In genomic region chr7:77461246-77461645, GRCh38 we compare ENCODE assay signal across 15 cellular contexts. TPM values are rescaled to one million over a fixed set of nuclear protein-coding genes. Genes with fewer than 3 reads are reported as not detected.
DNase-seq lines count a peak whose midpoint lies in the region; ATAC-seq and TF ChIP-seq lines count a peak whose summit lies in the region.
"Had no signal": no experiment of that assay in that cellular context is flagged by ENCODE, and none has a peak within 500 bp of the region (broad histone marks: within the 10 kb centered on the region; RNA-seq: fewer than 3 reads in every experiment).

No MANE protein-coding gene starts in this region.

- TF ChIP-seq CTCF in IMR-90 (conservative IDR thresholded peaks at IDR 0.05; ENCODE audit: low read depth, low read length) = no peak
- no peak for TF ChIP-seq CTCF in VCaP (conservative IDR thresholded peaks at IDR 0.05)
- no peak for TF ChIP-seq CTCF in left lung (IDR thresholded peaks at IDR 0.05)

- H3K4me1 Mint-ChIP-seq in activated CD8-positive, alpha-beta T cell treated with anti-CD3 and anti-CD28 coated beads, Interleukin-2, amount 10 ng/mL, durations not matched to agents 7 days and 5 days (ENCODE audit: low read depth) = no peaks in the 10 kb centered on the region
- no peaks in the 10 kb centered on the region for H3K4me1 Mint-ChIP-seq in effector memory CD8-positive, alpha-beta T cell (ENCODE audit: low read depth in 2 of 2)
- H3K4me1 Mint-ChIP-seq: H9 had no signal

- H3K4me2 ChIP-seq in IMR-90 (ENCODE audit: low read depth, low read length) = no peak overlapping the region

- H3K4ac ChIP-seq in IMR-90 (ENCODE audit: low read depth, low read length) = no peak overlapping the region

- in situ Hi-C loops in IMR-90 (cut with MboI; ENCODE audit: low sequenced_read_pairs) = no loop called here

- H4K20me1 ChIP-seq in IMR-90 (ENCODE audit: insufficient read depth, low read length) = no peaks in the 10 kb centered on the region

- TF ChIP-seq POLR2A in IMR-90 (IDR thresholded peaks at IDR 0.05; ENCODE audit: low read depth, low read length) = no peak

- no peaks in the 10 kb centered on the region for H3K36me3 ChIP-seq in IMR-90 (ENCODE audit: control insufficient read depth, insufficient read depth, low read length)
- H3K36me3 ChIP-seq in left lung = no peaks in the 10 kb centered on the region
- H3K36me3 ChIP-seq: BE2C had no signal

- H3K9ac ChIP-seq in IMR-90 (ENCODE audit: low read depth, low read length) = no peak overlapping the region

- BruUV-seq in IMR-90 (replicated peaks; lab: Mats Ljungman, UMichigan) = no TSS peak

- no peaks in the 10 kb centered on the region for H3K27me3 ChIP-seq in IMR-90 (ENCODE audit: control insufficient read depth, insufficient read depth, low read length)
- H3K27me3 ChIP-seq in left lung = no peaks in the 10 kb centered on the region
- H3K27me3 ChIP-seq: BE2C had no signal

- dilution Hi-C loops in IMR-90 (cut with HindIII; ENCODE audit: low sequenced_read_pairs, unreplicated experiment) = no loop called here

- peaks cover 2% of the 10 kb centered on the region for H3K4me1 ChIP-seq in IMR-90 (ENCODE audit: control insufficient read depth, insufficient read depth, low read length)
- H3K4me1 ChIP-seq in left lung = peaks cover 0 to 54% of the 10 kb centered on the region in 2 donors
- H3K4me1 ChIP-seq: BE2C had no signal

- H2AK5ac ChIP-seq in IMR-90 (ENCODE audit: low read depth, low read length) = 0 out of 2 replicates have a peak overlapping the region, but pooled peaks have one; percentile 24

- no peak overlapping the region for H4K5ac ChIP-seq in IMR-90 (ENCODE audit: low read depth, low read length)

- no peak overlapping the region for H4K91ac ChIP-seq in IMR-90 (ENCODE audit: insufficient read depth, low read depth, low read length)

- no peak overlapping the region for H2BK15ac ChIP-seq in IMR-90 (ENCODE audit: low read depth, low read length)

- no peak overlapping the region for H2AK9ac ChIP-seq in IMR-90 (replicated peaks; ENCODE audit: low read depth, low read length, poor library complexity)

- 93% methylated on average over 3 of the region's 3 CpGs; no CpG with 5 or more reads in 1 of the 2 experiments for WGBS in IMR-90 (ENCODE audit: extremely low coverage in 2 of 2, insufficient read length in 1 of 2), 2 experiments

- H4K8ac ChIP-seq in IMR-90 (ENCODE audit: low read depth in 2 of 2, low read length in 2 of 2) = no peak overlapping the region

- H3K36me3 Mint-ChIP-seq in activated CD8-positive, alpha-beta T cell treated with anti-CD3 and anti-CD28 coated beads, Interleukin-2, amount 10 ng/mL, durations not matched to agents 7 days and 5 days (ENCODE audit: low read depth) = no peaks in the 10 kb centered on the region
- no peaks in the 10 kb centered on the region for H3K36me3 Mint-ChIP-seq in effector memory CD8-positive, alpha-beta T cell (ENCODE audit: insufficient read depth)
- H3K36me3 Mint-ChIP-seq: CD4-positive, CD25-positive, alpha-beta regulatory T cell had no signal

- no peak overlapping the region for H3K27ac Mint-ChIP-seq in activated CD8-positive, alpha-beta T cell treated with anti-CD3 and anti-CD28 coated beads, Interleukin-2, amount 10 ng/mL, durations not matched to agents 7 days and 5 days
- H3K27ac Mint-ChIP-seq in effector memory CD8-positive, alpha-beta T cell = no peak overlapping the region
- H3K27ac Mint-ChIP-seq: CD4-positive, CD25-positive, alpha-beta regulatory T cell; H9 had no signal

- no peak overlapping the region for H2AFZ ChIP-seq in IMR-90 (replicated peaks; ENCODE audit: low read length, poor library complexity)

- no peak overlapping the region for H2BK20ac ChIP-seq in IMR-90 (ENCODE audit: low read depth, low read length)

- peaks cover 3% of the 10 kb centered on the region for H3K9me1 ChIP-seq in IMR-90 (ENCODE audit: insufficient read depth, low read length)

- no peak overlapping the region for H3K18ac ChIP-seq in IMR-90 (ENCODE audit: low read depth, low read length)

- H3K79me1 ChIP-seq in IMR-90 (ENCODE audit: low read depth in 1 of 2, low read length in 2 of 2) = no peaks in the 10 kb centered on the region

- H3K9me3 Mint-ChIP-seq in activated CD8-positive, alpha-beta T cell treated with anti-CD3 and anti-CD28 coated beads, Interleukin-2, amount 10 ng/mL, durations not matched to agents 7 days and 5 days (ENCODE audit: insufficient read depth) = no peaks in the 10 kb centered on the region
- no peaks in the 10 kb centered on the region for H3K9me3 Mint-ChIP-seq in effector memory CD8-positive, alpha-beta T cell
- H3K9me3 Mint-ChIP-seq: H9 had no signal

- POLR2A ChIA-PET in IMR-90 (lab: Charles Lee; ENCODE audit: unreplicated experiment) = no interaction called here
- POLR2A ChIA-PET in activated CD8-positive, alpha-beta T cell treated with anti-CD3 and anti-CD28 coated beads, Interleukin-2, amount 10 ng/mL, durations not matched to agents 7 days and 5 days (lab: Charles Lee) = interaction anchor here (0.6 kb wide), 1 partner anchor 29 kb away, joined by 3 read pairs; no protein-coding TSS in a partner anchor

- H3K9me3 ChIP-seq in IMR-90 (ENCODE audit: control insufficient read depth, insufficient read depth, low read length) (no peaks in the 10 kb centered on the region), left lung (no peaks in the 10 kb centered on the region)
- H3K9me3 ChIP-seq: BE2C, Caco-2 had no signal

- intact Hi-C loops in IMR-90 (cut with micrococcal nuclease) = no loop called here
- intact Hi-C loops in left lung (cut with DNase I) = no loop called here

- CTCF ChIA-PET in IMR-90 (lab: Yijun Ruan, JAX) = no interaction called here
- CTCF ChIA-PET in activated CD8-positive, alpha-beta T cell treated with anti-CD3 and anti-CD28 coated beads, Interleukin-2, amount 10 ng/mL, durations not matched to agents 7 days and 5 days (lab: Charles Lee) = no interaction called here

- no peak overlapping the region for H3K23ac ChIP-seq in IMR-90 (ENCODE audit: low read depth, low read length)

- no peak overlapping the region; the same call in 1 of the 2 replicates for H3K14ac ChIP-seq in IMR-90 (replicated peaks; ENCODE audit: low read depth, low read length)

- peaks cover 6% of the 10 kb centered on the region for H3K27me3 Mint-ChIP-seq in activated CD8-positive, alpha-beta T cell treated with anti-CD3 and anti-CD28 coated beads, Interleukin-2, amount 10 ng/mL, durations not matched to agents 7 days and 5 days (ENCODE audit: low read depth)
- no peaks in the 10 kb centered on the region for H3K27me3 Mint-ChIP-seq in effector memory CD8-positive, alpha-beta T cell
- H3K27me3 Mint-ChIP-seq: CD4-positive, CD25-positive, alpha-beta regulatory T cell had no signal

- DNase-seq in EH (ENCODE audit: low read depth) = peak; percentile 21
- DNase-seq in IMR-90 = no peak
- no peak for DNase-seq in left lung
- DNase-seq in DMS79 (lab: John Stamatoyannopoulos, UW) = no peak
- no peak for DNase-seq in activated CD8-positive, alpha-beta T cell treated with anti-CD3 and anti-CD28 coated beads, Interleukin-2, amount 10 ng/mL, durations not matched to agents 7 days and 5 days
- no peak for DNase-seq in effector memory CD8-positive, alpha-beta T cell
- no peak for DNase-seq in SW480 (ENCODE audit: low spot score)
- DNase-seq: BE2C; Caco-2; CD4-positive, CD25-positive, alpha-beta regulatory T cell; H9; NCI-H1105 treated with DMSO at 0.1 percent for 48 hours; NCI-H1694; NCI-H226 had no signal

- H3K4me3 Mint-ChIP-seq in activated CD8-positive, alpha-beta T cell treated with anti-CD3 and anti-CD28 coated beads, Interleukin-2, amount 10 ng/mL, durations not matched to agents 7 days and 5 days = no peak overlapping the region
- no peak overlapping the region for H3K4me3 Mint-ChIP-seq in effector memory CD8-positive, alpha-beta T cell
- H3K4me3 Mint-ChIP-seq: H9 had no signal

- no peak overlapping the region for H3K27ac ChIP-seq in IMR-90 (ENCODE audit: insufficient read depth, low read length)
- peak overlapping the region; percentile 47; the same call in 1 of the 2 replicates for H3K27ac ChIP-seq in VCaP
- no peak overlapping the region for H3K27ac ChIP-seq in left lung

- TF ChIP-seq RAD21 in IMR-90 (IDR thresholded peaks at IDR 0.05; ENCODE audit: low read length) = no peak

- no peak overlapping the region for H3K4me3 ChIP-seq in IMR-90 (ENCODE audit: insufficient read depth, low read depth, low read length)
- H3K4me3 ChIP-seq in left lung = no peak overlapping the region

- ATAC-seq in IMR-90 (ENCODE audit: low read depth) (no peak), left lung (peak; percentile 39)
- ATAC-seq in activated CD8-positive, alpha-beta T cell treated with anti-CD3 and anti-CD28 coated beads, Interleukin-2, amount 10 ng/mL, durations not matched to agents 7 days and 5 days = no peak
- ATAC-seq in effector memory CD8-positive, alpha-beta T cell (replicated peaks) = no peak

- no peak overlapping the region for H2BK5ac ChIP-seq in IMR-90 (ENCODE audit: low read depth, low read length, poor library complexity, severe bottlenecking)

- H3K56ac ChIP-seq in IMR-90 (ENCODE audit: extremely low read depth, insufficient read depth, low read length) = no peak overlapping the region

- H2BK120ac ChIP-seq in IMR-90 (ENCODE audit: low read depth, low read length) = no peak overlapping the region

TF ChIP-seq in IMR-90, 13 proteins besides CTCF, POLR2A, EP300 and RAD21:
- TF ChIP-seq RCOR1 (IDR thresholded peaks at IDR 0.05; ENCODE audit: insufficient replicate concordance, low read length) (no peak), CEBPB (IDR thresholded peaks at IDR 0.05; ENCODE audit: low read depth, low read length) (no peak), MAFK (IDR thresholded peaks at IDR 0.05; ENCODE audit: low read depth, low read length) (no peak), MXI1 (IDR thresholded peaks at IDR 0.05; ENCODE audit: borderline replicate concordance, low read depth, low read length) (no peak)

RNA-seq across cellular contexts. Expression of gene GSAP, which starts 45.1 kb away (rescaled TPM):
- total RNA-seq in IMR-90 (2012; rRNA removed) = 1.8 and 1.9 TPM in 2 replicates
- polyA plus RNA-seq in IMR-90 (2012; rRNA removed) = 1.0 and 1.6 TPM in 2 replicates
- 0.43 and 0.59 TPM in 2 replicates for polyA plus RNA-seq in IMR-90 (2012; cell fraction: cytosol; rRNA removed)
- polyA plus RNA-seq in IMR-90 (2012; cell fraction: nucleus; rRNA removed; ENCODE audit: low replicate concordance) = 1.4 and 17.7 TPM in 2 replicates
- 10 to 100 TPM; 40.9 to 45.4 TPM for total RNA-seq in left lung
- 1 to 10 TPM; 2.2 to 3.9 TPM for total RNA-seq in activated CD8-positive, alpha-beta T cell treated with anti-CD3 and anti-CD28 coated beads, Interleukin-2, amount 10 ng/mL, durations not matched to agents 7 days and 5 days

Comparison
In these comparisons a context has a peak if more than half of its experiments do, and no peak if none do; other contexts are left out.
1. RNA of gene GSAP, which starts 45.1 kb away (total RNA-seq): 40.9 to 45.4 TPM in left lung; 2.2 to 3.9 TPM in activated CD8-positive, alpha-beta T cell treated with anti-CD3 and anti-CD28 coated beads, Interleukin-2, amount 10 ng/mL, durations not matched to agents 7 days and 5 days and 1.8 to 1.9 TPM in IMR-90; every median in the first group is over 4 times any median in the second.